24 cellular contexts compared by ENCODE assay signal in the genomic region with DNA sequence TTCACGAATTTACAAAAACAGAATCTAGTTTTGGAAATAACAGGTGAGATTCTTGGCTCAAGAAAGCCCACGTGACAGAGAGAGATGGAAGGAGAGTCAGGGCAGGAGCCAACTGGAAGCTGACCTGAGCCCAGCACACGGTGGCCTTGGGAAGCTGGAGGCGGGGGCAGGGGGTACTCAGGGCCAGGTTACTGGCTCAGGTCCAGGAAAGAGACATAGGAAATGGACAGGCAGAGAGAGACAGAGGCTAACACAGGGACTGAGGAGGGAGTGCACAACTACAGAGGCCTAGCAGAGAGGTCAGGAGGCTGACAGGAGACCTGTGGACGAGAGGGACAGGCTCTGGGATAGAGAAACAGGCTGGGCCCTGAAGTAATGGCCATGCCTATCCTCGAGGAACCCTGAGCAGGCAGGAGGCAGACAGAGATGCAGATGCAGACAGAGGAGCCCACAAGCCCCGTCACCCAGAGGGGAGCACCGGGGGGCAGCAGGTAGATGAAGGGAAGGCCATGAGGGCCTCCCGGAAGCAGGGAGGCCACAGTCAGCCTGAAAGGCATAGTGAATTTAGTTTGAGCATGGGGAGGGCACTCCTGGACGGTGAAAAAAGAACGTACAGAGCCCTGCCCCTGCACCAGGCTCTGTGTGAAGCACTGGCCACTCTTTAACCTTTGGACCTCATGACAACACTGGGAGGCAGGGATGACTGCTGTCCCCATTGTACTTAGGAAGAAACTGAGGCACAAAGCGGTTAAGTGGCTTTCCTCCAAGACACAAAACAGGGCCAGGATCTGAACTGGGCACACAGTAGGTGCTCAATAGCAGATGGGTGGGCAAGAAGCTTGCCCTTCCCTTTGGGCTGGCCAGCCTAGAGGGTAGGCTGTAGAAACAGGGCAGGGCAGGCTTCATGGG.
"Had no signal": no experiment of that assay in that cellular context is flagged by ENCODE, and none has a peak within 500 bp of the region (broad histone marks: within the 10 kb centered on the region; RNA-seq: fewer than 3 reads in every experiment).

No MANE protein-coding gene starts in this region.

- H3K27ac ChIP-seq: adrenal gland, epithelial cell of prostate, heart left ventricle, left lung, sigmoid colon, stomach, suprapubic skin, transverse colon had no signal

- H3K27me3 ChIP-seq: adrenal gland, heart left ventricle, left lung, sigmoid colon, suprapubic skin, transverse colon had no signal

- DNase-seq: activated CD4-positive, alpha-beta T cell treated with anti-CD3 and anti-CD28 coated beads for 4 hours; activated CD4-positive, alpha-beta T cell treated with anti-CD3 and anti-CD28 coated beads, Interleukin-2, amount 50 U/mL, for 48 hours; activated CD4-positive, CD25-positive, alpha-beta regulatory T cell; activated CD8-positive, alpha-beta memory T cell treated with anti-CD3 and anti-CD28 coated beads, Interleukin-2, amount 50 U/mL, for 48 hours; activated naive CD4-positive, alpha-beta T cell; activated T-cell treated with anti-CD3 and anti-CD28 coated beads, Interleukin-2, amount 50 U/mL, for 4 hours; cerebellar nuclear complex; cortex of kidney; left lung; nucleus accumbens; sigmoid colon; stimulated activated CD4-positive, alpha-beta T cell treated with anti-CD3 and anti-CD28 coated beads, Interleukin-15, amount 100 ng/mL, for 24 hours; stomach; T-helper 17 cell; transverse colon had no signal

- FAIRE-seq: astrocyte, bronchial epithelial cell, keratinocyte, urothelium cell line had no signal

- H3K4me1 ChIP-seq: adrenal gland, left lung, stomach, transverse colon had no signal

- H3K9me3 ChIP-seq: adrenal gland, heart left ventricle, left lung, sigmoid colon, stomach, suprapubic skin, transverse colon had no signal

- H3K36me3 ChIP-seq: adrenal gland, heart left ventricle, left lung, sigmoid colon, stomach, suprapubic skin, transverse colon had no signal

- H3K4me2 ChIP-seq: smooth muscle cell had no signal

- H3K4me3 ChIP-seq: adrenal gland, heart left ventricle, left lung, sigmoid colon, smooth muscle cell, stomach, suprapubic skin, transverse colon had no signal
